Comparison of ENCODE assay signal across 13 cellular contexts in the genomic region with DNA sequence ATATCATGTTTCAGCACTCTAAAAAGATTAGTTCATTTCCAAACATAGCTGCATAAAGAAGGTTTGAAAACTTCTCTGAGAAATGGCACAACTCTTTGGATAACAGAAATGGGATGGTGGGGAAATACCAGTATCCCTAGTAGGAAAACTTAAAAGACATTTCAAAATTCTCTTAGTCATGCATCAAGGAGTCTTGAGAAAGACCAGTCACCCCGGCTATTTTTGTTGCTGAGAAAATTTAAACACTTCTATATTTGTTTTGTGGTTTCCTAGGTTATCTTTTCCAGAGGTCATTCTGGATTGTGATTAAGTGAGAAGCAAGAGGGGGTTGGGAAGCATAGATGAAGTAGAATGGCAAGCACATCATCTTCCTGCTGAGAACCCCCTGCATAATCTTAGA.
A peak's percentile ranks its signal among the peaks of the same experiment; 100 is the strongest.
DNase-seq lines count a peak whose midpoint lies in the region; ATAC-seq, FAIRE-seq and TF ChIP-seq lines count a peak whose summit lies in the region.
"Had no signal": no experiment of that assay in that cellular context is flagged by ENCODE, and none has a peak within 500 bp of the region (broad histone marks: within the 10 kb centered on the region; RNA-seq: fewer than 3 reads in every experiment).

No MANE protein-coding gene starts in this region.

- no peak for TF ChIP-seq EP300 in K562 (IDR thresholded peaks at IDR 0.05; ENCODE audit: low read length)

- 8% methylated on average over 1 of the region's 1 CpG for WGBS in K562 (ENCODE audit: insufficient coverage, low coverage, missing lambda C conversion rate)
- 10 to 20% methylated on average over 1 of the region's 1 CpG for WGBS in lung, 2 donors

- no peaks in the 10 kb centered on the region for H3K9me3 ChIP-seq in K562 (replicated peaks; ENCODE audit: control insufficient read depth, insufficient read depth, low read depth, low read length)
- no peaks in the 10 kb centered on the region for H3K9me3 ChIP-seq in lung (ENCODE audit: control insufficient read depth in 2 of 2, insufficient read depth in 1 of 2, low read length in 1 of 2)
- H3K9me3 ChIP-seq in uterus = no peaks in the 10 kb centered on the region

- H3K36me3 ChIP-seq in ACC112 (ENCODE audit: insufficient read depth, low read length) (no peaks in the 10 kb centered on the region), K562 (ENCODE audit: control insufficient read depth, insufficient read depth, low read length) (no peaks in the 10 kb centered on the region), lung (ENCODE audit: control insufficient read depth in 2 of 2, insufficient read depth in 2 of 2, low read length in 2 of 2) (no peaks in the 10 kb centered on the region), uterus (no peaks in the 10 kb centered on the region)

- BruUV-seq in K562 (replicated peaks; lab: Mats Ljungman, UMichigan) = no TSS peak

- H3K4me3 Mint-ChIP-seq in HFFc6 = peak overlapping the region; percentile 58
- H3K4me3 Mint-ChIP-seq: brain, memory B cell had no signal

- H3K79me2 ChIP-seq in ACC112 (ENCODE audit: control insufficient read depth, insufficient read depth, low read length, unreplicated experiment) (no peaks in the 10 kb centered on the region), K562 (ENCODE audit: control insufficient read depth, insufficient read depth, low read length) (no peaks in the 10 kb centered on the region)

- H2AFZ ChIP-seq in ACC112 (ENCODE audit: low read length, unreplicated experiment) (no peak overlapping the region), K562 (ENCODE audit: low read depth, low read length) (no peak overlapping the region)

- POLR2A ChIA-PET in K562 (lab: Yijun Ruan, JAX) = no interaction called here

- CTCF ChIA-PET in K562 (lab: Yijun Ruan, JAX; ENCODE audit: low intra/inter-chr PET ratio) = no interaction called here

- peaks cover 18% of the 10 kb centered on the region for H3K36me3 Mint-ChIP-seq in HFFc6 (ENCODE audit: low read depth)
- H3K36me3 Mint-ChIP-seq: brain, memory B cell had no signal

- TF ChIP-seq RAD21 in K562 (CRISPR knock-in tag; conservative IDR thresholded peaks at IDR 0.05 in 1 of 2, IDR thresholded peaks at IDR 0.05 in 1 of 2) = no peak

- H3K4me2 ChIP-seq in K562 (ENCODE audit: insufficient read depth, low read length) = no peak overlapping the region

- no peaks in the 10 kb centered on the region for H3K9me1 ChIP-seq in K562 (ENCODE audit: control insufficient read depth, insufficient read depth, low read length)

- H3K4me1 Mint-ChIP-seq in HFFc6 (ENCODE audit: low read depth) = peaks cover 100% of the 10 kb centered on the region
- H3K4me1 Mint-ChIP-seq: memory B cell had no signal

- DNase-seq in HFFc6 (peak; percentile 85), K562 (ENCODE audit: extremely low read depth in 1 of 4, low spot score in 3 of 4) (peak in 1 of 4 experiments; percentile 4), lung (ENCODE audit: low spot score) (no peak), uterus (no peak)
- DNase-seq in stimulated activated CD4-positive, alpha-beta T cell treated with anti-CD3 and anti-CD28 coated beads, Interleukin-4, amount 100 ng/mL, for 24 hours = no peak
- DNase-seq: NCI-H774, right cardiac atrium had no signal

- no peak for ATAC-seq in K562
- ATAC-seq in lung (ENCODE audit: insufficient read depth, low FRiP score) = peak; percentile 64
- ATAC-seq in GM18502 (IDR thresholded peaks at IDR 0.05; ENCODE audit: poor library complexity, unreplicated experiment) = no peak
- ATAC-seq in GM21367 (IDR thresholded peaks at IDR 0.05; ENCODE audit: unreplicated experiment) = no peak

- no peaks in the 10 kb centered on the region for H3K9me3 Mint-ChIP-seq in HFFc6
- H3K9me3 Mint-ChIP-seq: memory B cell had no signal

- H3K27me3 Mint-ChIP-seq in HFFc6 (ENCODE audit: insufficient read depth) = no peaks in the 10 kb centered on the region
- H3K27me3 Mint-ChIP-seq: brain had no signal

- in situ Hi-C loops in K562 (cut with MboI) = no loop called here

- no peaks in the 10 kb centered on the region for H3K27me3 ChIP-seq in ACC112 (ENCODE audit: insufficient read depth, low read length)
- H3K27me3 ChIP-seq in K562 (ENCODE audit: control insufficient read depth in 2 of 2, insufficient read depth in 2 of 2, low read length in 2 of 2) = no peaks in the 10 kb centered on the region; a peak in 1 of 5 replicates
- H3K27me3 ChIP-seq in lung (ENCODE audit: control insufficient read depth, insufficient read depth) = no peaks in the 10 kb centered on the region
- no peaks in the 10 kb centered on the region for H3K27me3 ChIP-seq in uterus

- no peak for TF ChIP-seq CTCF in HFFc6 (IDR thresholded peaks at IDR 0.05)
- TF ChIP-seq CTCF in K562 (IDR thresholded peaks at IDR 0.05 in 2 of 3, conservative IDR thresholded peaks at IDR 0.05 in 1 of 3; ENCODE audit: insufficient read depth in 2 of 3, low read depth in 1 of 3, low read length in 3 of 3) = no peak
- no peak for TF ChIP-seq CTCF in lung (IDR thresholded peaks at IDR 0.05; ENCODE audit: control extremely low read depth, extremely low read depth)
- TF ChIP-seq CTCF in uterus (IDR thresholded peaks at IDR 0.05) = no peak

- TF ChIP-seq POLR2A in K562 (conservative IDR thresholded peaks at IDR 0.05) = no peak
- no peak for TF ChIP-seq POLR2A in uterus (IDR thresholded peaks at IDR 0.05)

- no peaks in the 10 kb centered on the region for H4K20me1 ChIP-seq in K562 (replicated peaks; ENCODE audit: control insufficient read depth, insufficient read depth, low read length)

- H3K27ac ChIP-seq in ACC112 (ENCODE audit: low read depth, low read length) = peak overlapping the region; percentile 97
- no peak overlapping the region for H3K27ac ChIP-seq in K562 (ENCODE audit: extremely low read depth, low read depth, low read length)
- H3K27ac ChIP-seq in lung (ENCODE audit: low read depth in 1 of 2, low read length in 1 of 2) = peak overlapping the region in 1 of 2 donors; percentile 33
- H3K27ac ChIP-seq in uterus = peak overlapping the region in 1 of 2 donors; percentile 56
- H3K27ac ChIP-seq: C4-2B had no signal

- intact Hi-C loops in K562 (cut with micrococcal nuclease) (no loop called here), uterus (cut with DNase I; ENCODE audit: low total_unique reads) (no loop called here)

- H3K4me3 ChIP-seq in ACC112 (ENCODE audit: low read depth, low read length) (no peak overlapping the region), K562 (no peak overlapping the region), lung (no peak overlapping the region), uterus (no peak overlapping the region)

- FAIRE-seq in K562 (lab: Jason Lieb, UNC) = no peak

- H3K9ac ChIP-seq in K562 (ENCODE audit: insufficient read depth in 1 of 2, low read depth in 2 of 2, low read length in 2 of 2) = no peak overlapping the region

- H3K4me1 ChIP-seq in ACC112 (ENCODE audit: control insufficient read depth, insufficient read depth, low read length, unreplicated experiment) (peaks cover 63% of the 10 kb centered on the region), K562 (replicated peaks in 1 of 2; ENCODE audit: control insufficient read depth in 2 of 2, insufficient read depth in 2 of 2, low read length in 2 of 2) (peaks cover 0 to 15% of the 10 kb centered on the region in 2 experiments; a peak in 2 of 5 replicates), lung (ENCODE audit: control insufficient read depth in 2 of 2, insufficient read depth in 2 of 2, low read length in 2 of 2) (peaks cover 4 to 6% of the 10 kb centered on the region in 2 donors), uterus (no peaks in the 10 kb centered on the region)

- H3K27ac Mint-ChIP-seq in HFFc6 = peak overlapping the region; percentile 94
- H3K27ac Mint-ChIP-seq: brain, memory B cell had no signal

TF ChIP-seq in K562, 482 proteins besides CTCF, POLR2A, EP300 and RAD21:
- TF ChIP-seq KDM1A (IDR thresholded peaks at IDR 0.05) (peak; percentile 18 to 37; a peak in 1 of 4 replicates), CBX1 (IDR thresholded peaks at IDR 0.05; ENCODE audit: low read depth) (no peak), NR2C2 (CRISPR knock-in tag; IDR thresholded peaks at IDR 0.05) (no peak), NR2C2 (tag; IDR thresholded peaks at IDR 0.05) (0 out of 2 replicates have a peak, but pooled peaks have one; percentile 16), MEF2A (IDR thresholded peaks at IDR 0.05; ENCODE audit: control insufficient read depth, low read depth, low read length) (peak; percentile 18; the same call in 1 of the 2 replicates), NR2C1 (IDR thresholded peaks at IDR 0.05) (no peak), NR2C1 (tag; IDR thresholded peaks at IDR 0.05) (no peak), FOXA3 (CRISPR knock-in tag; conservative IDR thresholded peaks at IDR 0.05 in 1 of 2, IDR thresholded peaks at IDR 0.05 in 1 of 2) (peak in 1 of 2 experiments; percentile 41; a peak in 1 of 4 replicates), ZNF408 (CRISPR knock-in tag; IDR thresholded peaks at IDR 0.05; ENCODE audit: low read depth) (no peak), SMARCC2 (IDR thresholded peaks at IDR 0.05; ENCODE audit: low read depth) (no peak), NFE2 (IDR thresholded peaks at IDR 0.05; ENCODE audit: low read depth) (0 out of 2 replicates have a peak, but pooled peaks have one; percentile 4), MAFG (tag; conservative IDR thresholded peaks at IDR 0.05) (0 out of 2 replicates have a peak, but pooled peaks have one; percentile 38), FOSL1 (tag; conservative IDR thresholded peaks at IDR 0.05) (peak; percentile 57), CBFA2T3 (IDR thresholded peaks at IDR 0.05) (peak; percentile 30; the same call in 1 of the 2 replicates), MEF2D (tag; conservative IDR thresholded peaks at IDR 0.05; ENCODE audit: low read depth) (peak; percentile 82; the same call in 1 of the 2 replicates), FOXJ2 (tag; IDR thresholded peaks at IDR 0.05) (peak; percentile 74; the same call in 1 of the 2 replicates)
- TF ChIP-seq, protein P1, sequence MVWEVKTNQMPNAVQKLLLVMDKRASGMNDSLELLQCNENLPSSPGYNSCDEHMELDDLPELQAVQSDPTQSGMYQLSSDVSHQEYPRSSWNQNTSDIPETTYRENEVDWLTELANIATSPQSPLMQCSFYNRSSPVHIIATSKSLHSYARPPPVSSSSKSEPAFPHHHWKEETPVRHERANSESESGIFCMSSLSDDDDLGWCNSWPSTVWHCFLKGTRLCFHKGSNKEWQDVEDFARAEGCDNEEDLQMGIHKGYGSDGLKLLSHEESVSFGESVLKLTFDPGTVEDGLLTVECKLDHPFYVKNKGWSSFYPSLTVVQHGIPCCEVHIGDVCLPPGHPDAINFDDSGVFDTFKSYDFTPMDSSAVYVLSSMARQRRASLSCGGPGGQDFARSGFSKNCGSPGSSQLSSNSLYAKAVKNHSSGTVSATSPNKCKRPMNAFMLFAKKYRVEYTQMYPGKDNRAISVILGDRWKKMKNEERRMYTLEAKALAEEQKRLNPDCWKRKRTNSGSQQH (CRISPR knock-in tag; IDR thresholded peaks at IDR 0.05) = no peak
